In the genomic region with DNA sequence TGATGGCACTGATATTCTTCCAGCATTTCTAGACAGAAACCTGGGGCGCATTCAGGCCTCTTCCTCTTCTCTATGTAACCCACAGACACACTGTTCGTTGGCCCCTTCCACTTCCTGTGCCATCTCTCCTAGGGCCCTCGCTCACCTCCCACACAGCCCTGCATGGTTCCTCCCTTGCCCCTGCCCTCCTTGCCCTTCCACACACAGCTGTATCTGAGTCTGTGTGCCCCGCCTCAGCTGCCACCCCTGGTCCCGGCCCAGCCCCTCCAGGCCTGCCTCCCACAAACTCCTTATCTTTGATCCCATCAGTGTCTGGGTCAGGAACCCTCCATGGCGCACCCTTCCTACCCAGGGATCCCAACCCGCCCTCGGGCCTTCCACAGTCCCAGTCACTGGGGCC, we compare ENCODE assay signal across 19 cellular contexts. TPM values are rescaled to one million over a fixed set of nuclear protein-coding genes. Genes with fewer than 3 reads are reported as not detected.
DNase-seq lines count a peak whose midpoint lies in the region; ATAC-seq and TF ChIP-seq lines count a peak whose summit lies in the region.
"Had no signal": no experiment of that assay in that cellular context is flagged by ENCODE, and none has a peak within 500 bp of the region (broad histone marks: within the 10 kb centered on the region; RNA-seq: fewer than 3 reads in every experiment).

No MANE protein-coding gene starts in this region.

- no peak for TF ChIP-seq CTCF in upper lobe of right lung (IDR thresholded peaks at IDR 0.05)

- no peaks in the 10 kb centered on the region for H3K36me3 Mint-ChIP-seq in activated T-helper 1 cell treated with anti-CD3 and anti-CD28 coated beads, Interleukin-12 subunit alpha, Interleukin-12 subunit beta, Interleukin-2, Interleukin-4 antibody, amounts not matched to agents 30 ng/mL and 10 ng/mL and 1 ng/mL, durations not matched to agents 14 hours and 24 hours and 36 hours (ENCODE audit: low read depth)

- H3K27me3 ChIP-seq in right cardiac atrium (ENCODE audit: control insufficient read depth, insufficient read depth) (no peaks in the 10 kb centered on the region), upper lobe of right lung (no peaks in the 10 kb centered on the region)
- H3K27me3 ChIP-seq: heart left ventricle, right lobe of liver had no signal

- H3K4me3 ChIP-seq in right cardiac atrium (ENCODE audit: low read length) (no peak overlapping the region), upper lobe of right lung (no peak overlapping the region)
- H3K4me3 ChIP-seq: heart left ventricle, lower lobe of right lung, right lobe of liver had no signal

- ATAC-seq in right cardiac atrium (no peak), upper lobe of right lung (no peak), HG03280 (IDR thresholded peaks at IDR 0.05; ENCODE audit: unreplicated experiment) (no peak)
- ATAC-seq: heart left ventricle, lower lobe of right lung, right lobe of liver had no signal

- no peak overlapping the region for H3K27ac Mint-ChIP-seq in activated T-helper 1 cell treated with anti-CD3 and anti-CD28 coated beads, Interleukin-12 subunit alpha, Interleukin-12 subunit beta, Interleukin-2, Interleukin-4 antibody, amounts not matched to agents 30 ng/mL and 10 ng/mL and 1 ng/mL, durations not matched to agents 14 hours and 24 hours and 36 hours
- H3K27ac Mint-ChIP-seq: endodermal cell had no signal

- H3K4me3 Mint-ChIP-seq in activated T-helper 1 cell treated with anti-CD3 and anti-CD28 coated beads, Interleukin-12 subunit alpha, Interleukin-12 subunit beta, Interleukin-2, Interleukin-4 antibody, amounts not matched to agents 30 ng/mL and 10 ng/mL and 1 ng/mL, durations not matched to agents 14 hours and 24 hours and 36 hours, result peak overlapping the region; percentile 33
- H3K4me3 Mint-ChIP-seq: endodermal cell had no signal

- no peaks in the 10 kb centered on the region for H3K9me3 ChIP-seq in right cardiac atrium (ENCODE audit: control insufficient read depth, low read length)
- no peaks in the 10 kb centered on the region for H3K9me3 ChIP-seq in upper lobe of right lung
- H3K9me3 ChIP-seq: heart left ventricle, lower lobe of right lung, right lobe of liver had no signal

- H3K4me1 ChIP-seq in right cardiac atrium (ENCODE audit: control insufficient read depth, insufficient read depth, low read length) (peaks cover 9% of the 10 kb centered on the region), upper lobe of right lung (no peaks in the 10 kb centered on the region)
- H3K4me1 ChIP-seq: lower lobe of right lung, right lobe of liver had no signal

- H3K27me3 Mint-ChIP-seq in activated T-helper 1 cell treated with anti-CD3 and anti-CD28 coated beads, Interleukin-12 subunit alpha, Interleukin-12 subunit beta, Interleukin-2, Interleukin-4 antibody, amounts not matched to agents 30 ng/mL and 10 ng/mL and 1 ng/mL, durations not matched to agents 14 hours and 24 hours and 36 hours (ENCODE audit: insufficient read depth), result peaks cover 3% of the 10 kb centered on the region

- DNase-seq in cardiac septum (ENCODE audit: low spot score), result peak; percentile 46
- DNase-seq in right cardiac atrium, result no peak
- peak; percentile 4 for DNase-seq in RPMI7951 (ENCODE audit: low read depth)
- no peak for DNase-seq in activated T-helper 1 cell treated with anti-CD3 and anti-CD28 coated beads, Interleukin-12 subunit alpha, Interleukin-12 subunit beta, Interleukin-2, Interleukin-4 antibody, amounts not matched to agents 30 ng/mL and 10 ng/mL and 1 ng/mL, durations not matched to agents 14 hours and 24 hours and 36 hours (ENCODE audit: low spot score)
- peak; percentile 52 for DNase-seq in upper lobe of right lung
- DNase-seq in T1000 (lab: John Stamatoyannopoulos, UW), result no peak
- no peak for DNase-seq in hepatic stellate cell (ENCODE audit: low spot score)
- DNase-seq: activated naive CD4-positive, alpha-beta T cell; C1 segment of cervical spinal cord; DMS 273 treated with DMSO at 0.1 percent for 48 hours; endodermal cell; GOT3; heart left ventricle; lower lobe of right lung; NCI-H1436; right lobe of liver; RPMI8226 had no signal

- H3K27ac ChIP-seq in right cardiac atrium (ENCODE audit: low read length), result no peak overlapping the region
- no peak overlapping the region for H3K27ac ChIP-seq in upper lobe of right lung
- H3K27ac ChIP-seq: heart left ventricle, KMS-11, lower lobe of right lung, right lobe of liver had no signal

- H3K9me3 Mint-ChIP-seq in activated T-helper 1 cell treated with anti-CD3 and anti-CD28 coated beads, Interleukin-12 subunit alpha, Interleukin-12 subunit beta, Interleukin-2, Interleukin-4 antibody, amounts not matched to agents 30 ng/mL and 10 ng/mL and 1 ng/mL, durations not matched to agents 14 hours and 24 hours and 36 hours, result no peaks in the 10 kb centered on the region
- H3K9me3 Mint-ChIP-seq: endodermal cell had no signal

- WGBS in right cardiac atrium, result 86% methylated on average over 8 of the region's 8 CpGs

- H3K4me1 Mint-ChIP-seq in activated T-helper 1 cell treated with anti-CD3 and anti-CD28 coated beads, Interleukin-12 subunit alpha, Interleukin-12 subunit beta, Interleukin-2, Interleukin-4 antibody, amounts not matched to agents 30 ng/mL and 10 ng/mL and 1 ng/mL, durations not matched to agents 14 hours and 24 hours and 36 hours (ENCODE audit: low read depth), result peaks cover 7% of the 10 kb centered on the region
- H3K4me1 Mint-ChIP-seq: endodermal cell had no signal

- intact Hi-C loops in cardiac septum (cut with DNase I), result no loop called here
- intact Hi-C loops in right cardiac atrium (cut with DNase I), result no loop called here
- intact Hi-C loops in activated T-helper 1 cell treated with anti-CD3 and anti-CD28 coated beads, Interleukin-12 subunit alpha, Interleukin-12 subunit beta, Interleukin-2, Interleukin-4 antibody, amounts not matched to agents 30 ng/mL and 10 ng/mL and 1 ng/mL, durations not matched to agents 14 hours and 24 hours and 36 hours (cut with micrococcal nuclease), result no loop called here
- intact Hi-C loops in upper lobe of right lung (cut with DNase I), result no loop called here

- no peaks in the 10 kb centered on the region for H3K36me3 ChIP-seq in upper lobe of right lung
- H3K36me3 ChIP-seq: heart left ventricle, lower lobe of right lung, right lobe of liver had no signal

RNA-seq across cellular contexts. Expression of a gene that starts 37.9 kb away (rescaled TPM):
- total RNA-seq in cardiac septum (42.4 TPM), right cardiac atrium (10 to 100 TPM; 27.2 to 48.1 (median 36.1) TPM), upper lobe of right lung (7.4 TPM)
- polyA plus RNA-seq in right cardiac atrium, result 23.6 TPM
- 0.12 and 0.29 TPM in 2 replicates for total RNA-seq in RPMI7951 (2014; rRNA removed; shearing (Covaris generic))
- 0.54 and 0.65 TPM in 2 replicates for total RNA-seq in activated T-helper 1 cell treated with anti-CD3 and anti-CD28 coated beads, Interleukin-12 subunit alpha, Interleukin-12 subunit beta, Interleukin-2, Interleukin-4 antibody, amounts not matched to agents 30 ng/mL and 10 ng/mL and 1 ng/mL, durations not matched to agents 14 hours and 24 hours and 36 hours

RNA-seq across cellular contexts. Expression of a gene that starts 52.2 kb away (rescaled TPM):
- 27.6 TPM for total RNA-seq in cardiac septum
- total RNA-seq in right cardiac atrium, result 10 to 100 TPM; 25.8 to 47.6 (median 33.6) TPM
- polyA plus RNA-seq in right cardiac atrium, result 16.2 TPM
- total RNA-seq in RPMI7951 (2014; rRNA removed; shearing (Covaris generic)), result 42.3 and 57.7 TPM in 2 replicates
- 108 and 115 TPM in 2 replicates for total RNA-seq in activated T-helper 1 cell treated with anti-CD3 and anti-CD28 coated beads, Interleukin-12 subunit alpha, Interleukin-12 subunit beta, Interleukin-2, Interleukin-4 antibody, amounts not matched to agents 30 ng/mL and 10 ng/mL and 1 ng/mL, durations not matched to agents 14 hours and 24 hours and 36 hours
- total RNA-seq in upper lobe of right lung, result 45.4 TPM

Comparison
In these comparisons a context has a peak if more than half of its experiments do, and no peak if none do; other contexts are left out.
1. DNase-seq: peak in cardiac septum (single experiment), RPMI7951 (single experiment) and upper lobe of right lung (single experiment); none in right cardiac atrium (0 of 3), activated T-helper 1 cell treated with anti-CD3 and anti-CD28 coated beads, Interleukin-12 subunit alpha, Interleukin-12 subunit beta, Interleukin-2, Interleukin-4 antibody, amounts not matched to agents 30 ng/mL and 10 ng/mL and 1 ng/mL, durations not matched to agents 14 hours and 24 hours and 36 hours (single experiment), T1000 (single experiment) and hepatic stellate cell (single experiment).